19 cellular contexts compared by ENCODE assay signal in the genomic region with DNA sequence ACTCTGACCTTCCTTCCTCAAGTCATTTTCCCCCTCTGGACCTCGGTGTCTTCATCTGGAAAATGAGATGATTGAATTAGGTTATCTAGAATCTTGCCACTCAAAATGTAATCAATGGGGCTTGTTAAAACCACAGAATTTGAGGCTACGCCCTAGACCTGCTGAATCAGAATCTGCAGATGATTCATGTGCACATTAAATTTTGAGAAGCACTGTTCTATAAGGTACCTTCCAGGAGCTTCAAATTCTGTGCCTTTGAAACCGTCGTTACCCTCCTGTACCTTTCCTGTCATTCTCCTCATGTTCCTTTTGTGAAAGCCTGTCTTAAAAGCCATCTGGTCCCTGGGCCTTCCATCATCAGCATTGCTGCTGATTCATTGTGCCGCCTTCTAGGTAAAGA.
"Had no signal": no experiment of that assay in that cellular context is flagged by ENCODE, and none has a peak within 500 bp of the region (broad histone marks: within the 10 kb centered on the region; RNA-seq: fewer than 3 reads in every experiment).

No MANE protein-coding gene starts in this region.

- H3K27me3 Mint-ChIP-seq: activated naive CD4-positive, alpha-beta T cell treated with anti-CD3 and anti-CD28 coated beads, Interleukin-2, amount 50 U/mL, for 24 hours had no signal

- H3K36me3 Mint-ChIP-seq: activated naive CD4-positive, alpha-beta T cell treated with anti-CD3 and anti-CD28 coated beads, Interleukin-2, amount 50 U/mL, for 24 hours; neural progenitor cell had no signal

- H3K27ac ChIP-seq: coronary artery, gastrocnemius medialis, heart left ventricle, lower lobe of right lung, neural progenitor cell, ovary, upper lobe of left lung had no signal

- ATAC-seq: gastrocnemius medialis; heart left ventricle; left colon; lower lobe of right lung; sciatic nerve; stimulated activated naive CD8-positive, alpha-beta T cell treated with anti-CD3 and anti-CD28 coated beads, Interleukin-15, amount 100 ng/mL, for 72 hours had no signal

- H3K27me3 ChIP-seq: neural progenitor cell, ovary, upper lobe of left lung had no signal

- H3K4me1 ChIP-seq: gastrocnemius medialis, lower lobe of right lung, upper lobe of left lung had no signal

- H3K4me1 Mint-ChIP-seq: activated naive CD4-positive, alpha-beta T cell treated with anti-CD3 and anti-CD28 coated beads, Interleukin-2, amount 50 U/mL, for 24 hours; central memory CD8-positive, alpha-beta T cell; stimulated activated naive CD8-positive, alpha-beta T cell treated with anti-CD3 and anti-CD28 coated beads, Interleukin-15, amount 100 ng/mL, for 72 hours had no signal

- H3K4me3 Mint-ChIP-seq: activated naive CD4-positive, alpha-beta T cell treated with anti-CD3 and anti-CD28 coated beads, Interleukin-2, amount 50 U/mL, for 24 hours; central memory CD8-positive, alpha-beta T cell; neural progenitor cell; stimulated activated naive CD8-positive, alpha-beta T cell treated with anti-CD3 and anti-CD28 coated beads, Interleukin-15, amount 100 ng/mL, for 72 hours had no signal

- DNase-seq: activated CD4-positive, alpha-beta T cell treated with anti-CD3 and anti-CD28 coated beads, Interleukin-2, amount 50 U/mL, for 48 hours; activated CD4-positive, CD25-positive, alpha-beta regulatory T cell treated with anti-CD3 and anti-CD28 coated beads, Interleukin-2, amount 50 U/mL, for 72 hours; activated effector memory CD4-positive, alpha-beta T cell treated with Interleukin-2 at 50 U/mL for 16 hours; effector memory CD4-positive, alpha-beta T cell; gastrocnemius medialis; heart left ventricle; left colon; lower lobe of right lung; midbrain; ovary; stimulated activated naive CD8-positive, alpha-beta T cell treated with anti-CD3 and anti-CD28 coated beads, Interleukin-15, amount 100 ng/mL, for 72 hours; T-helper 1 cell; T1000; upper lobe of left lung had no signal

- H3K9me3 Mint-ChIP-seq: activated naive CD4-positive, alpha-beta T cell treated with anti-CD3 and anti-CD28 coated beads, Interleukin-2, amount 50 U/mL, for 24 hours; central memory CD8-positive, alpha-beta T cell; neural progenitor cell; stimulated activated naive CD8-positive, alpha-beta T cell treated with anti-CD3 and anti-CD28 coated beads, Interleukin-15, amount 100 ng/mL, for 72 hours had no signal

- H3K27ac Mint-ChIP-seq: activated naive CD4-positive, alpha-beta T cell treated with anti-CD3 and anti-CD28 coated beads, Interleukin-2, amount 50 U/mL, for 24 hours; neural progenitor cell; stimulated activated naive CD8-positive, alpha-beta T cell treated with anti-CD3 and anti-CD28 coated beads, Interleukin-15, amount 100 ng/mL, for 72 hours had no signal
